ENCODE assay signal across 9 cellular contexts in genomic region chr12:48000878-48001321, GRCh38. TPM values are rescaled to one million over a fixed set of nuclear protein-coding genes. Genes with fewer than 3 reads are reported as not detected.
DNase-seq lines count a peak whose midpoint lies in the region; ATAC-seq, FAIRE-seq and TF ChIP-seq lines count a peak whose summit lies in the region.
"Had no signal": no experiment of that assay in that cellular context is flagged by ENCODE, and none has a peak within 500 bp of the region (broad histone marks: within the 10 kb centered on the region; RNA-seq: fewer than 3 reads in every experiment).

No MANE protein-coding gene starts in this region.

- no peaks in the 10 kb centered on the region for H3K79me2 ChIP-seq in GM23248 (ENCODE audit: insufficient read depth)

- in situ Hi-C loops in GM23248 (cut with MboI) = no loop called here
- in situ Hi-C loops in SK-MEL-5 (cut with HindIII; ENCODE audit: low pct_unique_long_range_greater_than_20kb, low sequenced_read_pairs) = no loop called here

- H4K20me1 ChIP-seq in GM23248 (ENCODE audit: insufficient read depth) = no peaks in the 10 kb centered on the region

- H3K27me3 ChIP-seq in GM23248 (replicated peaks; ENCODE audit: insufficient read depth) (peaks cover 61% of the 10 kb centered on the region), esophagus squamous epithelium (peaks cover 14 to 98% (median 29%) of the 10 kb centered on the region in 4 donors)

- peak overlapping the region; percentile 93 for H2AFZ ChIP-seq in GM23248

- no peaks in the 10 kb centered on the region for H3K9me2 ChIP-seq in GM23248 (ENCODE audit: insufficient read depth)

- no peaks in the 10 kb centered on the region for H3K9me3 ChIP-seq in A549
- H3K9me3 ChIP-seq in GM23248 (ENCODE audit: low read depth) = no peaks in the 10 kb centered on the region
- no peaks in the 10 kb centered on the region for H3K9me3 ChIP-seq in esophagus squamous epithelium

- no peak for FAIRE-seq in A549 (lab: Jason Lieb, UNC)

- no peaks in the 10 kb centered on the region for H3K36me3 ChIP-seq in GM23248 (ENCODE audit: low read depth)
- H3K36me3 ChIP-seq in esophagus squamous epithelium = no peaks in the 10 kb centered on the region

- H3K4me2 ChIP-seq in A549 (peak overlapping the region; percentile 94), GM23248 (ENCODE audit: unreplicated experiment) (peak overlapping the region; percentile 89)

- no peak for TF ChIP-seq CTCF in A549 (IDR thresholded peaks at IDR 0.05)
- TF ChIP-seq CTCF in esophagus squamous epithelium (IDR thresholded peaks at IDR 0.05) = no peak
- no peak for TF ChIP-seq CTCF in neural crest cell (conservative IDR thresholded peaks at IDR 0.05)

- H3K27ac ChIP-seq in A549 (0 out of 6 replicates have a peak overlapping the region, but pooled peaks of 1 of the 2 experiments have one; percentile 43), GM23248 (peak overlapping the region; percentile 14; the same call in 1 of the 2 replicates), esophagus squamous epithelium (peak overlapping the region in 3 of 4 donors; percentile 48 to 64 (median 49))

- TF ChIP-seq POLR2A in A549 (IDR thresholded peaks at IDR 0.05; ENCODE audit: low read length) (no peak), esophagus squamous epithelium (IDR thresholded peaks at IDR 0.05) (no peak)

- DNase-seq in A549 (ENCODE audit: low read depth in 1 of 2, low spot score in 1 of 2) (peak; percentile 48 to 60), GM23248 (peak; percentile 86), SK-MEL-5 (ENCODE audit: low read depth, low spot score) (peak; percentile 78), esophagus squamous epithelium (lab: John Stamatoyannopoulos, UW) (no peak), neural crest cell (ENCODE audit: low read depth, low spot score) (no peak), T-helper 9 cell (no peak), GM19240 (ENCODE audit: insufficient read length, low spot score) (no peak)

- CTCF ChIA-PET in A549 (lab: Yijun Ruan, JAX) = no interaction called here

- no peaks in the 10 kb centered on the region for H3K9me3 Mint-ChIP-seq in neural crest cell

- no peak overlapping the region for H3K27ac Mint-ChIP-seq in neural crest cell (ENCODE audit: unreplicated experiment)

- peak overlapping the region; percentile 46 for H3K4me3 ChIP-seq in A549
- peak overlapping the region; percentile 74 for H3K4me3 ChIP-seq in GM23248
- peak overlapping the region; percentile 27 to 69 (median 45) for H3K4me3 ChIP-seq in esophagus squamous epithelium

- TF ChIP-seq EP300 in A549 (IDR thresholded peaks at IDR 0.05) = no peak

- no peaks in the 10 kb centered on the region for H3F3A ChIP-seq in GM23248 (ENCODE audit: insufficient read depth)

- 29% methylated on average over 10 of the region's 11 CpGs for WGBS in A549 (ENCODE audit: missing lambda C conversion rate)
- WGBS in GM23248 (ENCODE audit: low coverage in 1 of 2, low lambda C conversion rate in 2 of 2, missing lambda C conversion rate in 2 of 2), 2 experiments = 15 to 17% methylated on average over 11 of the region's 11 CpGs
- 8 to 10% methylated on average over 8 to 11 of the region's 11 CpGs for WGBS in esophagus squamous epithelium, 2 donors

- peak overlapping the region; percentile 72 for H3K9ac ChIP-seq in GM23248

- H3K4me1 ChIP-seq in A549 (peaks cover 28% of the 10 kb centered on the region), GM23248 (ENCODE audit: insufficient read depth) (peaks cover 6% of the 10 kb centered on the region; the same call in 1 of the 2 replicates), esophagus squamous epithelium (peaks cover 31 to 56% (median 41%) of the 10 kb centered on the region in 3 donors)

- POLR2A ChIA-PET in A549 (lab: Yijun Ruan, JAX) = no interaction called here

- ATAC-seq in A549 = peak; percentile 57 to 61
- ATAC-seq in GM21825 (IDR thresholded peaks at IDR 0.05; ENCODE audit: unreplicated experiment) = no peak

- TF ChIP-seq RAD21 in A549 (conservative IDR thresholded peaks at IDR 0.05 in 1 of 2, IDR thresholded peaks at IDR 0.05 in 1 of 2) = no peak

- H3K4me3 Mint-ChIP-seq in neural crest cell = peak overlapping the region; percentile 98

- peaks cover 56% of the 10 kb centered on the region for H3K4me1 Mint-ChIP-seq in neural crest cell

- no peaks in the 10 kb centered on the region for H3K36me3 Mint-ChIP-seq in neural crest cell (ENCODE audit: low read depth)

- peaks cover 34% of the 10 kb centered on the region for H3K27me3 Mint-ChIP-seq in neural crest cell (ENCODE audit: low read depth)

- intact Hi-C loops in esophagus squamous epithelium (cut with DNase I) = no loop called here

TF ChIP-seq in A549, 52 proteins besides CTCF, POLR2A, EP300 and RAD21 (continues in another document):
- no peak for TF ChIP-seq NFE2L2 (conservative IDR thresholded peaks at IDR 0.05; ENCODE audit: low read length)
- TF ChIP-seq E2F6 (IDR thresholded peaks at IDR 0.05; ENCODE audit: borderline replicate concordance, low read depth) = 0 out of 2 replicates have a peak, but pooled peaks have one; percentile 8
- TF ChIP-seq ZNF302 (CRISPR knock-in tag; IDR thresholded peaks at IDR 0.05) = no peak
- no peak for TF ChIP-seq HMGXB4 (CRISPR knock-in tag; IDR thresholded peaks at IDR 0.05; ENCODE audit: borderline replicate concordance)
- no peak for TF ChIP-seq NPAS2 (CRISPR knock-in tag; IDR thresholded peaks at IDR 0.05; ENCODE audit: borderline replicate concordance)
- no peak for TF ChIP-seq HOXB5 (CRISPR knock-in tag; IDR thresholded peaks at IDR 0.05)
- no peak for TF ChIP-seq BHLHE40 (IDR thresholded peaks at IDR 0.05; ENCODE audit: low read depth, low read length)
- no peak for TF ChIP-seq GATA3 (IDR thresholded peaks at IDR 0.05; ENCODE audit: borderline replicate concordance)

RNA-seq across cellular contexts. Expression of gene COL2A1, which starts 3.4 kb away (rescaled TPM):
- polyA plus RNA-seq in A549 (2011; rRNA removed) (0.01 TPM in 1 of 2 replicates, not detected in the other), A549 (2017; fragmentation: RNase III; extraction: RNeasy Plus Mini Kit Qiagen cat#74134 plus additional on column Dnase treatment) (not detected in 3 replicates), GM23248 (2016; fragmentation: Nextera tagmentation; extraction: Ambion mirVana) (not detected in 2 replicates)
- not detected in 2 replicates for polyA plus RNA-seq in A549 (2012; cell fraction: cytosol; rRNA removed)
- 0.05 and 0.16 TPM in 2 replicates for polyA plus RNA-seq in A549 (2012; cell fraction: nucleus; rRNA removed)
- polyA minus RNA-seq in A549 (2011; rRNA and poly(A)+ RNA removed) = not detected in 2 replicates
- not detected in 2 replicates for total RNA-seq in GM23248 (2014; rRNA removed; shearing (Covaris generic))
- total RNA-seq in SK-MEL-5 (2014; rRNA removed; shearing (Covaris generic)) = 0.03 TPM in 1 of 2 replicates, not detected in the other
- polyA plus RNA-seq in SK-MEL-5 (2015; cell fraction: cytosol; rRNA removed) = not detected in 2 replicates
- polyA plus RNA-seq in SK-MEL-5 (2015; cell fraction: nucleus; rRNA removed) = 0.10 TPM in 1 of 2 replicates, not detected in the other
- total RNA-seq in esophagus squamous epithelium (not detected), neural crest cell (384 and 386 TPM in 2 replicates)
- total RNA-seq: lung microvascular endothelial cell had no signal

RNA-seq across cellular contexts. Expression of gene TMEM106C, which starts 37.5 kb away (rescaled TPM):
- polyA plus RNA-seq in A549 (2011; rRNA removed) = 236 and 331 TPM in 2 replicates
- polyA plus RNA-seq in A549 (2012; cell fraction: cytosol; rRNA removed) = 197 and 216 TPM in 2 replicates
- polyA plus RNA-seq in A549 (2012; cell fraction: nucleus; rRNA removed) = 94.1 and 96.0 TPM in 2 replicates
- polyA plus RNA-seq in A549 (2017; fragmentation: RNase III; extraction: RNeasy Plus Mini Kit Qiagen cat#74134 plus additional on column Dnase treatment) = 166 to 178 TPM (median 178 TPM) in 3 replicates
- 197 and 260 TPM in 2 replicates for polyA minus RNA-seq in A549 (2011; rRNA and poly(A)+ RNA removed)
- 57.5 and 79.8 TPM in 2 replicates for total RNA-seq in GM23248 (2014; rRNA removed; shearing (Covaris generic))
- polyA plus RNA-seq in GM23248 (2016; fragmentation: Nextera tagmentation; extraction: Ambion mirVana) = 69.4 and 70.4 TPM in 2 replicates
- total RNA-seq in SK-MEL-5 (2014; rRNA removed; shearing (Covaris generic)) = 197 and 206 TPM in 2 replicates
- polyA plus RNA-seq in SK-MEL-5 (2015; cell fraction: cytosol; rRNA removed) = 199 and 272 TPM in 2 replicates
- polyA plus RNA-seq in SK-MEL-5 (2015; cell fraction: nucleus; rRNA removed) = 150 and 175 TPM in 2 replicates
- 10 to 100 TPM; 24.1 to 92.7 (median 63.5) TPM for total RNA-seq in esophagus squamous epithelium
- 147 and 159 TPM in 2 replicates for total RNA-seq in neural crest cell

Comparison
In these comparisons a context has a peak if more than half of its experiments do, and no peak if none do; other contexts are left out.
1. DNase-seq: peak in A549 (2 of 2), GM23248 (single experiment) and SK-MEL-5 (single experiment); none in esophagus squamous epithelium (single experiment), neural crest cell (single experiment), T-helper 9 cell (single experiment) and GM19240 (single experiment).
2. RNA of gene COL2A1, which starts 3.4 kb away (total RNA-seq): 384 to 386 TPM in neural crest cell; 0.03 TPM in SK-MEL-5, not detected in GM23248 and not detected in esophagus squamous epithelium; every median in the first group is over 100 times any median in the second.
3. Peak in every context shown above with its lines, with median percentiles within 50 percentile points of each other: H3K4me3 ChIP-seq.